18 cellular contexts compared by ENCODE assay signal in genomic region chr3:31977736-31978135, GRCh38. TPM values are rescaled to one million over a fixed set of nuclear protein-coding genes. Genes with fewer than 3 reads are reported as not detected.
A peak's percentile ranks its signal among the peaks of the same experiment; 100 is the strongest.
DNase-seq lines count a peak whose midpoint lies in the region; ATAC-seq and TF ChIP-seq lines count a peak whose summit lies in the region.
"Had no signal": no experiment of that assay in that cellular context is flagged by ENCODE, and none has a peak within 500 bp of the region (broad histone marks: within the 10 kb centered on the region; RNA-seq: fewer than 3 reads in every experiment).

No MANE protein-coding gene starts in this region.

- peaks cover 0 to 7% of the 10 kb centered on the region in 2 donors for H3K4me1 ChIP-seq in breast epithelium

- TF ChIP-seq CTCF in MCF 10A (IDR thresholded peaks at IDR 0.05; ENCODE audit: unreplicated experiment), result no peak
- TF ChIP-seq CTCF in breast epithelium (IDR thresholded peaks at IDR 0.05), result no peak
- TF ChIP-seq CTCF in SU-DHL-6 (IDR thresholded peaks at IDR 0.05; ENCODE audit: insufficient read depth, low read length, poor library complexity, severe bottlenecking), result no peak
- no peak for TF ChIP-seq CTCF in mesothelial cell of epicardium (IDR thresholded peaks at IDR 0.05; ENCODE audit: unreplicated experiment)

- H3K9me3 Mint-ChIP-seq in MCF 10A (ENCODE audit: unreplicated experiment) (no peaks in the 10 kb centered on the region), memory B cell (no peaks in the 10 kb centered on the region), mesothelial cell of epicardium (no peaks in the 10 kb centered on the region)
- no peaks in the 10 kb centered on the region for H3K9me3 Mint-ChIP-seq in stimulated activated memory B cell treated with anti-CD40 and anti-IgM and Interleukin-4, amounts not matched to agents 10 μg/mL and 1 μg/mL and 100 μg/mL, for 72 hours

- peaks cover 27% of the 10 kb centered on the region for H3K36me3 Mint-ChIP-seq in MCF 10A (ENCODE audit: insufficient read depth, unreplicated experiment)
- peaks cover 37% of the 10 kb centered on the region for H3K36me3 Mint-ChIP-seq in memory B cell
- peaks cover 50% of the 10 kb centered on the region for H3K36me3 Mint-ChIP-seq in stimulated activated memory B cell treated with anti-CD40 and anti-IgM and Interleukin-4, amounts not matched to agents 10 μg/mL and 1 μg/mL and 100 μg/mL, for 72 hours
- no peaks in the 10 kb centered on the region for H3K36me3 Mint-ChIP-seq in mesothelial cell of epicardium

- H3K27ac Mint-ChIP-seq in MCF 10A (ENCODE audit: low read depth, unreplicated experiment) (peak overlapping the region; percentile 40), memory B cell (peak overlapping the region; percentile 85), mesothelial cell of epicardium (no peak overlapping the region)
- peak overlapping the region; percentile 87 for H3K27ac Mint-ChIP-seq in stimulated activated memory B cell treated with anti-CD40 and anti-IgM and Interleukin-4, amounts not matched to agents 10 μg/mL and 1 μg/mL and 100 μg/mL, for 72 hours

- no peaks in the 10 kb centered on the region for H3K27me3 Mint-ChIP-seq in MCF 10A (ENCODE audit: insufficient read depth, unreplicated experiment)
- H3K27me3 Mint-ChIP-seq in memory B cell, result no peaks in the 10 kb centered on the region
- H3K27me3 Mint-ChIP-seq in stimulated activated memory B cell treated with anti-CD40 and anti-IgM and Interleukin-4, amounts not matched to agents 10 μg/mL and 1 μg/mL and 100 μg/mL, for 72 hours, result no peaks in the 10 kb centered on the region
- peaks cover 29% of the 10 kb centered on the region for H3K27me3 Mint-ChIP-seq in mesothelial cell of epicardium (ENCODE audit: low read depth)

- H2AFZ ChIP-seq in SU-DHL-6 (ENCODE audit: low read depth, low read length, severe bottlenecking), result no peak overlapping the region
- H2AFZ ChIP-seq: PC-9 had no signal

- H3K27me3 ChIP-seq in breast epithelium (no peaks in the 10 kb centered on the region), SU-DHL-6 (ENCODE audit: low read length) (no peaks in the 10 kb centered on the region)

- H3K9ac ChIP-seq in SU-DHL-6 (ENCODE audit: low read length), result peak overlapping the region; percentile 96

- H3K4me1 Mint-ChIP-seq in MCF 10A (ENCODE audit: insufficient read depth, unreplicated experiment) (peaks cover 67% of the 10 kb centered on the region), memory B cell (peaks cover 66% of the 10 kb centered on the region), mesothelial cell of epicardium (peaks cover 26% of the 10 kb centered on the region)
- peaks cover 81% of the 10 kb centered on the region for H3K4me1 Mint-ChIP-seq in stimulated activated memory B cell treated with anti-CD40 and anti-IgM and Interleukin-4, amounts not matched to agents 10 μg/mL and 1 μg/mL and 100 μg/mL, for 72 hours

- H3K9me3 ChIP-seq in breast epithelium, result no peaks in the 10 kb centered on the region
- H3K9me3 ChIP-seq in SU-DHL-6 (ENCODE audit: insufficient read depth, low read length), result no peaks in the 10 kb centered on the region
- H3K9me3 ChIP-seq: HAP-1 had no signal

- CTCF ChIA-PET in MCF 10A (lab: Yijun Ruan, JAX), result interaction anchor here (0.6 to 1.7 kb wide), 3 partner anchors 9 to 98 kb away, joined by 4 to 7 read pairs (median 4); no protein-coding TSS in a partner anchor

- DNase-seq in MCF 10A (ENCODE audit: unreplicated experiment) (no peak), breast epithelium (ENCODE audit: low spot score in 2 of 2) (no peak), memory B cell (ENCODE audit: low spot score in 2 of 2) (no peak), mesothelial cell of epicardium (ENCODE audit: low spot score in 2 of 2, unreplicated experiment in 2 of 2) (no peak), kidney tubule cell (ENCODE audit: low spot score) (no peak)
- no peak for DNase-seq in activated CD8-positive, alpha-beta memory T cell treated with anti-CD3 and anti-CD28 coated beads, Interleukin-2, amount 50 U/mL, for 4 hours
- DNase-seq: DMS 273 treated with DMSO at 0.1 percent for 48 hours, DND-41, GDM1, NCI-H1105 treated with DMSO at 0.1 percent for 48 hours, NCI-H1694, NCI-H2081 treated with DMSO at 0.1 percent for 48 hours, PC-9 had no signal

- H3K27ac ChIP-seq in breast epithelium (no peak overlapping the region), SU-DHL-6 (ENCODE audit: low read depth, low read length) (peak overlapping the region; percentile 98)
- H3K27ac ChIP-seq: 22Rv1, PC-9 had no signal

- no peaks in the 10 kb centered on the region for H3K36me3 ChIP-seq in breast epithelium
- 0 out of 2 replicates have a peak, but pooled peaks cover 2% of the 10 kb centered on the region for H3K36me3 ChIP-seq in SU-DHL-6 (ENCODE audit: low read length)
- H3K36me3 ChIP-seq: HAP-1 had no signal

- H3K4me2 ChIP-seq in SU-DHL-6 (ENCODE audit: low read depth, low read length, poor library complexity, severe bottlenecking), result peak overlapping the region; percentile 93
- H3K4me2 ChIP-seq: PC-9 had no signal

- POLR2A ChIA-PET in MCF 10A (lab: Yijun Ruan, JAX), result interaction anchor here (1.2 to 2.7 kb wide), 7 partner anchors 9 to 114 kb away, joined by 3 to 52 read pairs (median 9); no protein-coding TSS in a partner anchor

- BruUV-seq in MCF 10A (replicated peaks; lab: Mats Ljungman, UMichigan), result no TSS peak

- peak overlapping the region; percentile 93 for H3K4me3 Mint-ChIP-seq in MCF 10A (ENCODE audit: unreplicated experiment)
- peak overlapping the region; percentile 100 for H3K4me3 Mint-ChIP-seq in memory B cell
- H3K4me3 Mint-ChIP-seq in stimulated activated memory B cell treated with anti-CD40 and anti-IgM and Interleukin-4, amounts not matched to agents 10 μg/mL and 1 μg/mL and 100 μg/mL, for 72 hours, result peak overlapping the region; percentile 93
- no peak overlapping the region for H3K4me3 Mint-ChIP-seq in mesothelial cell of epicardium

- no peak overlapping the region for H3K4me3 ChIP-seq in breast epithelium
- peak overlapping the region; percentile 78 for H3K4me3 ChIP-seq in SU-DHL-6 (ENCODE audit: insufficient read depth, low read length, poor library complexity, severe bottlenecking)
- H3K4me3 ChIP-seq: HAP-1, K562, PC-9 had no signal

- no peaks in the 10 kb centered on the region for H4K20me1 ChIP-seq in SU-DHL-6 (ENCODE audit: low read depth, low read length)

- intact Hi-C loops in MCF 10A (cut with micrococcal nuclease) (no loop called here), breast epithelium (cut with DNase I; ENCODE audit: low total_unique reads) (no loop called here)

- no peak for ATAC-seq in memory B cell (ENCODE audit: low read depth)
- ATAC-seq in stimulated activated memory B cell treated with anti-CD40 and anti-IgM and Interleukin-4, amounts not matched to agents 10 μg/mL and 1 μg/mL and 100 μg/mL, for 72 hours, result no peak
- ATAC-seq: K562 had no signal

- H3F3A ChIP-seq in SU-DHL-6 (ENCODE audit: insufficient read depth), result peaks cover 67% of the 10 kb centered on the region

- no peaks in the 10 kb centered on the region for H3K9me2 ChIP-seq in SU-DHL-6 (replicated peaks; ENCODE audit: insufficient read depth, low read length)

- peaks cover 99% of the 10 kb centered on the region for H3K79me2 ChIP-seq in SU-DHL-6 (ENCODE audit: insufficient read depth, low read length)

- no peak for TF ChIP-seq POLR2A in breast epithelium (IDR thresholded peaks at IDR 0.05)

RNA-seq across cellular contexts. Expression of gene OSBPL10, which starts 3.3 kb away (rescaled TPM):
- total RNA-seq in MCF 10A (2022) (128 and 172 TPM in 2 replicates), breast epithelium (10 to 100 TPM; 17.6 to 47.4 (median 26.5) TPM), mesothelial cell of epicardium (24.6 to 27.8 TPM (median 26.7 TPM) in 3 replicates)

RNA-seq across cellular contexts. Expression of gene ZNF860, which starts 3.8 kb away (rescaled TPM):
- total RNA-seq in MCF 10A (2022), result 11.7 and 12.5 TPM in 2 replicates
- 1 to 10 TPM in 2 of 3 donors, under 1 TPM in 1; 0.80 to 4.2 (median 3.3) TPM for total RNA-seq in breast epithelium
- total RNA-seq in mesothelial cell of epicardium, result 0.63 to 1.3 TPM (median 1.2 TPM) in 3 replicates
- total RNA-seq: K562 had no signal
